ENCODE assay signal across 18 cellular contexts in the genomic region with DNA sequence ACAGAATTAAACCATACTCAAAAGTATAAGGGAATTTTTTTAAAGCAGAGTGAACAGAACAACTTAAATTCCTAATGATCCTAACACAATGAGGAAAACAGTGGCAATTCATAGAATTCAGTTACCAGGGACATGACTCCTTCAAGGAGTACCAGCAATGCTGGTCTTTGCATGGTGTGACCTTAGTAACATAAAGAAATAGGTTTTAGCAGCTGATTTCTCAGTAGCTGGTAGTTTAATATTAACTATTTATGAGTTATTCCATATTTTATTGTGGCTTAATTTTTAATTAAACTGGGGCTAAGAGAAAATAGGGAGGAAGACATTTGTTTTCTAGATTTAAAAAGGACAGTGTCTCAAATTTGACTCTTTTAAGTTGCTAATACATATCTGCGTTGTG. TPM values are rescaled to one million over a fixed set of nuclear protein-coding genes. Genes with fewer than 3 reads are reported as not detected.
DNase-seq lines count a peak whose midpoint lies in the region; ATAC-seq and TF ChIP-seq lines count a peak whose summit lies in the region.
"Had no signal": no experiment of that assay in that cellular context is flagged by ENCODE, and none has a peak within 500 bp of the region (broad histone marks: within the 10 kb centered on the region; RNA-seq: fewer than 3 reads in every experiment).

No MANE protein-coding gene starts in this region.

- ATAC-seq in activated CD8-positive, alpha-beta T cell treated with anti-CD3 and anti-CD28 coated beads, Interleukin-2, amount 10 ng/mL, durations not matched to agents 7 days and 5 days = no peak
- no peak for ATAC-seq in activated CD8-positive, alpha-beta T cell treated with anti-CD3 and anti-CD28 coated beads for 36 hours
- ATAC-seq in naive B cell (ENCODE audit: low read depth in 2 of 2) = no peak
- ATAC-seq: activated CD4-positive, alpha-beta T cell treated with anti-CD3 and anti-CD28 coated beads for 36 hours had no signal

- H3K27ac Mint-ChIP-seq in activated CD8-positive, alpha-beta T cell treated with anti-CD3 and anti-CD28 coated beads, Interleukin-2, amount 10 ng/mL, durations not matched to agents 7 days and 5 days = peak overlapping the region; percentile 79
- H3K27ac Mint-ChIP-seq in activated CD8-positive, alpha-beta T cell treated with anti-CD3 and anti-CD28 coated beads for 36 hours = no peak overlapping the region
- peak overlapping the region in 3 of 6 donors; percentile 6 to 83 (median 42) for H3K27ac Mint-ChIP-seq in naive B cell
- H3K27ac Mint-ChIP-seq: activated CD4-positive, alpha-beta T cell treated with anti-CD3 and anti-CD28 coated beads for 36 hours had no signal

- 75 to 86% methylated on average over 1 of the region's 1 CpG for WGBS in thyroid gland, 2 donors

- no peaks in the 10 kb centered on the region for H3K9me3 Mint-ChIP-seq in activated CD8-positive, alpha-beta T cell treated with anti-CD3 and anti-CD28 coated beads, Interleukin-2, amount 10 ng/mL, durations not matched to agents 7 days and 5 days (ENCODE audit: insufficient read depth)
- H3K9me3 Mint-ChIP-seq in activated CD8-positive, alpha-beta T cell treated with anti-CD3 and anti-CD28 coated beads for 36 hours = no peaks in the 10 kb centered on the region
- no peaks in the 10 kb centered on the region for H3K9me3 Mint-ChIP-seq in naive B cell

- TF ChIP-seq CTCF in activated CD8-positive, alpha-beta T cell treated with anti-CD3 and anti-CD28 coated beads for 36 hours (IDR thresholded peaks at IDR 0.05) = no peak
- TF ChIP-seq CTCF in thyroid gland (IDR thresholded peaks at IDR 0.05) = no peak

- peak overlapping the region; percentile 32 for H3K4me3 Mint-ChIP-seq in activated CD8-positive, alpha-beta T cell treated with anti-CD3 and anti-CD28 coated beads, Interleukin-2, amount 10 ng/mL, durations not matched to agents 7 days and 5 days
- no peak overlapping the region for H3K4me3 Mint-ChIP-seq in activated CD8-positive, alpha-beta T cell treated with anti-CD3 and anti-CD28 coated beads for 36 hours
- H3K4me3 Mint-ChIP-seq in naive B cell = peak overlapping the region in 6 of 8 donors; percentile 18 to 81 (median 55)
- H3K4me3 Mint-ChIP-seq: activated CD4-positive, alpha-beta T cell treated with anti-CD3 and anti-CD28 coated beads for 36 hours had no signal

- no peaks in the 10 kb centered on the region for H3K9me3 ChIP-seq in thyroid gland
- H3K9me3 ChIP-seq: ascending aorta, suprapubic skin had no signal

- H3K36me3 Mint-ChIP-seq in activated CD8-positive, alpha-beta T cell treated with anti-CD3 and anti-CD28 coated beads, Interleukin-2, amount 10 ng/mL, durations not matched to agents 7 days and 5 days (ENCODE audit: low read depth) = no peaks in the 10 kb centered on the region
- H3K36me3 Mint-ChIP-seq in activated CD8-positive, alpha-beta T cell treated with anti-CD3 and anti-CD28 coated beads for 36 hours (ENCODE audit: low read depth) = no peaks in the 10 kb centered on the region
- H3K36me3 Mint-ChIP-seq in naive B cell = no peaks in the 10 kb centered on the region

- no peaks in the 10 kb centered on the region for H3K36me3 ChIP-seq in thyroid gland
- H3K36me3 ChIP-seq: ascending aorta, suprapubic skin had no signal

- POLR2A ChIA-PET in activated CD8-positive, alpha-beta T cell treated with anti-CD3 and anti-CD28 coated beads, Interleukin-2, amount 10 ng/mL, durations not matched to agents 7 days and 5 days (lab: Charles Lee) = no interaction called here
- POLR2A ChIA-PET in activated CD8-positive, alpha-beta T cell treated with anti-CD3 and anti-CD28 coated beads for 36 hours (lab: Charles Lee) = interaction anchor here (0.8 kb wide), 1 partner anchor 9 kb away, joined by 3 read pairs; no protein-coding TSS in a partner anchor

- no peak for DNase-seq in activated CD8-positive, alpha-beta T cell treated with anti-CD3 and anti-CD28 coated beads, Interleukin-2, amount 10 ng/mL, durations not matched to agents 7 days and 5 days
- DNase-seq in activated CD8-positive, alpha-beta T cell treated with anti-CD3 and anti-CD28 coated beads for 36 hours = no peak
- DNase-seq in caudate nucleus (lab: John Stamatoyannopoulos, UW) = no peak
- DNase-seq in naive B cell = no peak
- no peak for DNase-seq in thyroid gland
- no peak for DNase-seq in 8988T
- no peak for DNase-seq in GF-D8 (lab: John Stamatoyannopoulos, UW)
- no peak for DNase-seq in NCI-H146 treated with DMSO at 0.1 percent for 48 hours (lab: John Stamatoyannopoulos, UW; ENCODE audit: unreplicated experiment)
- DNase-seq: activated CD4-positive, alpha-beta T cell treated with anti-CD3 and anti-CD28 coated beads for 36 hours; activated naive CD4-positive, alpha-beta T cell; GOT3; kidney; NCI-H1436 treated with DMSO at 0.1 percent for 48 hours; stimulated activated CD4-positive, alpha-beta T cell treated with anti-CD3 and anti-CD28 coated beads, Interleukin-2, amount 100 ng/mL, for 48 hours; T-helper 9 cell had no signal

- no peaks in the 10 kb centered on the region for H3K27me3 ChIP-seq in thyroid gland
- H3K27me3 ChIP-seq: ascending aorta, suprapubic skin had no signal

- H3K4me1 Mint-ChIP-seq in activated CD8-positive, alpha-beta T cell treated with anti-CD3 and anti-CD28 coated beads, Interleukin-2, amount 10 ng/mL, durations not matched to agents 7 days and 5 days (ENCODE audit: low read depth) = peaks cover 9% of the 10 kb centered on the region
- peaks cover 7% of the 10 kb centered on the region for H3K4me1 Mint-ChIP-seq in activated CD8-positive, alpha-beta T cell treated with anti-CD3 and anti-CD28 coated beads for 36 hours (ENCODE audit: low read depth)
- peaks cover 7 to 11% (median 8%) of the 10 kb centered on the region in 3 donors for H3K4me1 Mint-ChIP-seq in naive B cell

- peaks cover 19 to 30% of the 10 kb centered on the region in 2 donors for H3K4me1 ChIP-seq in thyroid gland
- H3K4me1 ChIP-seq: ascending aorta, suprapubic skin had no signal

- H3K27ac ChIP-seq in caudate nucleus (ENCODE audit: low read depth, low read length) = peak overlapping the region; percentile 88
- peak overlapping the region; percentile 20 to 54 (median 52) for H3K27ac ChIP-seq in thyroid gland
- H3K27ac ChIP-seq: ascending aorta, C4-2B, suprapubic skin had no signal

- H3K4me3 ChIP-seq in thyroid gland (replicated peaks in 1 of 3) = no peak overlapping the region
- H3K4me3 ChIP-seq: ascending aorta, suprapubic skin had no signal

- CTCF ChIA-PET in activated CD8-positive, alpha-beta T cell treated with anti-CD3 and anti-CD28 coated beads, Interleukin-2, amount 10 ng/mL, durations not matched to agents 7 days and 5 days (lab: Charles Lee) = interaction anchor here (1.1 to 1.5 kb wide), 2 partner anchors 10 to 119 kb away, joined by 3 to 5 read pairs; no protein-coding TSS in a partner anchor
- CTCF ChIA-PET in activated CD8-positive, alpha-beta T cell treated with anti-CD3 and anti-CD28 coated beads for 36 hours (lab: Charles Lee) = no interaction called here

- H3K27me3 Mint-ChIP-seq in activated CD8-positive, alpha-beta T cell treated with anti-CD3 and anti-CD28 coated beads, Interleukin-2, amount 10 ng/mL, durations not matched to agents 7 days and 5 days (ENCODE audit: low read depth) = no peaks in the 10 kb centered on the region
- no peaks in the 10 kb centered on the region for H3K27me3 Mint-ChIP-seq in activated CD8-positive, alpha-beta T cell treated with anti-CD3 and anti-CD28 coated beads for 36 hours
- no peaks in the 10 kb centered on the region for H3K27me3 Mint-ChIP-seq in naive B cell
- H3K27me3 Mint-ChIP-seq: activated CD4-positive, alpha-beta T cell treated with anti-CD3 and anti-CD28 coated beads for 36 hours had no signal

- no peak for TF ChIP-seq POLR2A in thyroid gland (IDR thresholded peaks at IDR 0.05)

- intact Hi-C loops in activated CD8-positive, alpha-beta T cell treated with anti-CD3 and anti-CD28 coated beads for 36 hours (cut with micrococcal nuclease) = no loop called here
- intact Hi-C loops in thyroid gland (cut with DNase I) = no loop called here

RNA-seq across cellular contexts. Expression of a gene that starts 30.9 kb away (rescaled TPM):
- 10 to 100 TPM; 14.4 to 14.5 TPM for total RNA-seq in activated CD8-positive, alpha-beta T cell treated with anti-CD3 and anti-CD28 coated beads, Interleukin-2, amount 10 ng/mL, durations not matched to agents 7 days and 5 days
- 10 to 100 TPM; 15.8 to 16.7 TPM for total RNA-seq in activated CD8-positive, alpha-beta T cell treated with anti-CD3 and anti-CD28 coated beads for 36 hours
- polyA plus RNA-seq in naive B cell (ENCODE audit: low read depth in 6 of 6) = 10 to 100 TPM in 1 of 6 donors, 1 to 10 TPM in 5; 4.9 to 17.6 (median 6.4) TPM
- total RNA-seq in thyroid gland = 100 to 1,000 TPM in 1 of 4 donors, 10 to 100 TPM in 3; 86.8 to 106 (median 93.1) TPM

RNA-seq across cellular contexts. Expression of a gene that starts 51.5 kb away (rescaled TPM):
- 100 to 1,000 TPM; 238 to 263 TPM for total RNA-seq in activated CD8-positive, alpha-beta T cell treated with anti-CD3 and anti-CD28 coated beads, Interleukin-2, amount 10 ng/mL, durations not matched to agents 7 days and 5 days
- total RNA-seq in activated CD8-positive, alpha-beta T cell treated with anti-CD3 and anti-CD28 coated beads for 36 hours = 100 to 1,000 TPM; 129 to 138 TPM
- polyA plus RNA-seq in naive B cell (ENCODE audit: low read depth in 6 of 6) = 10 to 100 TPM; 16.4 to 44.9 (median 26.6) TPM
- total RNA-seq in thyroid gland = 100 to 1,000 TPM in 3 of 4 donors, 10 to 100 TPM in 1; 74.8 to 141 (median 121) TPM

RNA-seq across cellular contexts. Expression of a gene that starts 59.8 kb away (rescaled TPM):
- 100 to 1,000 TPM; 146 to 163 TPM for total RNA-seq in activated CD8-positive, alpha-beta T cell treated with anti-CD3 and anti-CD28 coated beads, Interleukin-2, amount 10 ng/mL, durations not matched to agents 7 days and 5 days
- total RNA-seq in activated CD8-positive, alpha-beta T cell treated with anti-CD3 and anti-CD28 coated beads for 36 hours = 100 to 1,000 TPM; 105 to 109 TPM
- 100 to 1,000 TPM; 110 to 130 (median 119) TPM for polyA plus RNA-seq in naive B cell (ENCODE audit: low read depth in 6 of 6)
- 100 to 1,000 TPM; 222 to 310 (median 254) TPM for total RNA-seq in thyroid gland

Comparison
In these comparisons a context has a peak if more than half of its experiments do, and no peak if none do; other contexts are left out.
1. RNA of a gene that starts 30.9 kb away (total RNA-seq): 86.8 to 106 TPM in thyroid gland; 15.8 to 16.7 TPM in activated CD8-positive, alpha-beta T cell treated with anti-CD3 and anti-CD28 coated beads for 36 hours and 14.4 to 14.5 TPM in activated CD8-positive, alpha-beta T cell treated with anti-CD3 and anti-CD28 coated beads, Interleukin-2, amount 10 ng/mL, durations not matched to agents 7 days and 5 days; every median in the first group is over 4 times any median in the second.